22 cellular contexts compared by ENCODE assay signal in the genomic region with DNA sequence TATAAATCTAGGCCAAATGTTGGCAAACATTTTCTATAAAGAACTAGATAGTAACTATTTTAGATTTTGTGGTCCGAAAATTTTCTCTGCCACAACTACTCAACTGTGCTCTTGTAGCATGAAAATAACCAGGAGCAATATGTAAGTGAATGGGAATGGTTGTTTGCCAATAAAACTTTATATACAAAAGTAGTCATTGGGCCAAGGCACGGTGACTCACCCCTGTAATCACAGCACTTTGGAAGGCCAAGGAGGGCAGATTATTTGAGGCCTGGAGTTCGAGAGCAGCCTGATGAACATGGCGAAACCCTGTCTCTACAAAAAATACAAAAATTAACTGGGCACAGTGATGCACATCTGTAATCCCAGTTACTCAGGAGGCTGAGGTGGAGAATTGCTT.
DNase-seq lines count a peak whose midpoint lies in the region; ATAC-seq, FAIRE-seq and TF ChIP-seq lines count a peak whose summit lies in the region.
"Had no signal": no experiment of that assay in that cellular context is flagged by ENCODE, and none has a peak within 500 bp of the region (broad histone marks: within the 10 kb centered on the region; RNA-seq: fewer than 3 reads in every experiment).

No MANE protein-coding gene starts in this region.

- H3K27ac ChIP-seq in VCaP, result peak overlapping the region; percentile 78
- no peak overlapping the region for H3K27ac ChIP-seq in CD4-positive, alpha-beta memory T cell (ENCODE audit: low read depth, low read length)
- H3K27ac ChIP-seq: BLaER1, C4-2B had no signal

- no peaks in the 10 kb centered on the region for H3K4me1 ChIP-seq in CD4-positive, alpha-beta memory T cell (ENCODE audit: insufficient read depth, low read length)
- H3K4me1 ChIP-seq: BLaER1, HAP-1 had no signal

- H3K4me1 Mint-ChIP-seq in CD4-positive, alpha-beta memory T cell, result no peaks in the 10 kb centered on the region
- H3K4me1 Mint-ChIP-seq: B cell; CD4-positive, CD25-positive, alpha-beta regulatory T cell; CD8-positive, alpha-beta memory T cell had no signal

- H3K36me3 Mint-ChIP-seq in CD4-positive, alpha-beta memory T cell, result no peaks in the 10 kb centered on the region
- H3K36me3 Mint-ChIP-seq: CD4-positive, CD25-positive, alpha-beta regulatory T cell; CD8-positive, alpha-beta memory T cell had no signal

- no peaks in the 10 kb centered on the region for H3K36me3 ChIP-seq in CD4-positive, alpha-beta memory T cell (ENCODE audit: insufficient read depth, low read length)
- H3K36me3 ChIP-seq: BLaER1, HAP-1 had no signal

- POLR2A ChIA-PET in CD4-positive, alpha-beta memory T cell (lab: Charles Lee; ENCODE audit: partially characterized antibody), result no interaction called here

- DNase-seq in GM18507 (ENCODE audit: extremely low spot score, insufficient read length, low read depth) (no peak), glomerular visceral epithelial cell (ENCODE audit: extremely low spot score) (no peak)
- no peak for DNase-seq in CD4-positive, alpha-beta memory T cell
- DNase-seq: CD4-positive, CD25-positive, alpha-beta regulatory T cell; CD8-positive, alpha-beta memory T cell; DMS 273 treated with DMSO at 0.1 percent for 48 hours; DMS79; EL; GDM1; GOT3; HFFc6 had no signal

- H3K27me3 Mint-ChIP-seq in CD4-positive, alpha-beta memory T cell, result no peaks in the 10 kb centered on the region
- H3K27me3 Mint-ChIP-seq: B cell; CD4-positive, CD25-positive, alpha-beta regulatory T cell had no signal

- no peak overlapping the region for H3K27ac Mint-ChIP-seq in CD4-positive, alpha-beta memory T cell
- H3K27ac Mint-ChIP-seq: B cell; CD4-positive, CD25-positive, alpha-beta regulatory T cell; CD8-positive, alpha-beta memory T cell; HFFc6 had no signal

- intact Hi-C loops in CD4-positive, alpha-beta memory T cell (cut with micrococcal nuclease), result no loop called here

- no peaks in the 10 kb centered on the region for H3K9me3 ChIP-seq in CD4-positive, alpha-beta memory T cell (ENCODE audit: control insufficient read depth in 1 of 2, low read length in 2 of 2)
- H3K9me3 ChIP-seq: BLaER1, HAP-1 had no signal

- no peaks in the 10 kb centered on the region for H3K27me3 ChIP-seq in CD4-positive, alpha-beta memory T cell (ENCODE audit: insufficient read depth, low read length)
- H3K27me3 ChIP-seq: BLaER1 had no signal

- ATAC-seq in HG02798 (IDR thresholded peaks at IDR 0.05; ENCODE audit: poor library complexity, unreplicated experiment), result no peak
- ATAC-seq: GM12878 had no signal

- peaks cover 0 to 3% (median 0%) of the 10 kb centered on the region in 8 donors for H3K9me3 Mint-ChIP-seq in CD4-positive, alpha-beta memory T cell
- H3K9me3 Mint-ChIP-seq: HFFc6 had no signal

- H3K4me3 Mint-ChIP-seq in CD4-positive, alpha-beta memory T cell, result no peak overlapping the region
- H3K4me3 Mint-ChIP-seq: B cell; CD4-positive, CD25-positive, alpha-beta regulatory T cell; CD8-positive, alpha-beta memory T cell; HFFc6 had no signal

- FAIRE-seq in GM18507 (lab: Jason Lieb, UNC) (peak; percentile 15), islet of Langerhans (lab: Jason Lieb, UNC) (peak; percentile 47)
- FAIRE-seq: A204.1, D721Med, GM12878, H54 had no signal

- no peak overlapping the region for H3K4me3 ChIP-seq in CD4-positive, alpha-beta memory T cell (ENCODE audit: low read length in 2 of 2)
- H3K4me3 ChIP-seq: BLaER1, GM12878, HAP-1 had no signal

- CTCF ChIA-PET in CD4-positive, alpha-beta memory T cell (lab: Charles Lee; ENCODE audit: partially characterized antibody), result no interaction called here

- no peak for TF ChIP-seq CTCF in VCaP (conservative IDR thresholded peaks at IDR 0.05)
